9 cellular contexts compared by ENCODE assay signal in the genomic region with DNA sequence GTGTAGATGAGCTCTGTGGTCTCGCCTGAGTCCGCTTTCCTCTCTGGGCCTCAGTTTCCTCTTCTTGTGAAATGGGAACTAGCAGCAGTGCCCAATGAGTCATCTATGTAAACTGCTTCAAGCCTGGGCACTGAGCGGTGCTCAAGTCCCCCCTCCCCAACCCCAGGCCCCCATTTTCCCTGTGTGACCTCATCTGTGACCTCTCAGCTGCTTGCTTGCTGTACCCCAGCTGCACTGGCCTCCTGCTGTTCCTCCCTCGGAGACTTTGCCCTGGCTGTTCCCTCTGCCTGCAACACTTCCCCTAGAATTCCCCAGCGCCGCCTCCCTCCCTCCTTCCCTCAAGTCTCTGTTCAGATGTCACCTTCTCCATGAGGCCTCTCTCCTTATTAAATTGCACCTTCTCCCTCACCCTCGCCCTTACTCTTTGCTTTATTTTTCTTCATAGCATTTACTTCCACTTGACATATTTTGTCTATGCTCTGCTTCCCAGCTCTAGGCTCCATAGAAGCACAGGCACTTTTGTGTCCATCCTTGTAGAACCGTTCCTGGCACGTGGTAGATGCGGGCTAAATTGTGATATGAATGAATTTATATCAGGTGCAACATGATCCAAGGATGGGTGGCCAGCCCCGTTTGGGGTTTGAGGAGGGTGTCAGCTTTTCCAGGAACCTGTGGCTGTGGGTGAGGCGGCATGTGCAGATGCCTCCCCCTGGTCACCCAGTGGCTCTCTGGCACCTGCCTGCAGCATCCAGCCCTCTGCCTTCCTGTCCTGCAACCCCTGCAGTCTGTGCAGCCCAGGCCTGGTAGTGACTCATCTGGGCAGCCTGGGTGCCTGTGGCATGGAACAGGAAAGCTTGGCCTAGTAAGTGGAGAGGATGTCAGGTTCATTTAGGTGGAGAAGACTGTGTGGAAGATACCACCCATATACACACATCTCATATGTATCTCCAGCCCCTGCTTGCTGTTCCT. TPM values are rescaled to one million over a fixed set of nuclear protein-coding genes. Genes with fewer than 3 reads are reported as not detected.
DNase-seq lines count a peak whose midpoint lies in the region; ATAC-seq and TF ChIP-seq lines count a peak whose summit lies in the region.
"Had no signal": no experiment of that assay in that cellular context is flagged by ENCODE, and none has a peak within 500 bp of the region (broad histone marks: within the 10 kb centered on the region; RNA-seq: fewer than 3 reads in every experiment).

No MANE protein-coding gene starts in this region.

- POLR2A ChIA-PET in HEK293T (lab: Yijun Ruan, JAX) = interaction anchor here (0.7 to 1.3 kb wide), 3 partner anchors 26 to 71 kb away, joined by 6 to 8 read pairs (median 7); partner anchors contain the start of genes SIPA1L3 and WDR87

- WGBS in prostate gland = 41% methylated on average over 12 of the region's 12 CpGs

- no peak for TF ChIP-seq POLR2A in prostate gland (IDR thresholded peaks at IDR 0.05)

- H3K27ac ChIP-seq in epithelial cell of prostate = peak overlapping the region; percentile 84
- peak overlapping the region; percentile 61 to 66 for H3K27ac ChIP-seq in prostate gland
- H3K27ac ChIP-seq in caudate nucleus (ENCODE audit: low read depth, low read length) = no peak overlapping the region
- H3K27ac ChIP-seq in WERI-Rb-1 = no peak overlapping the region

- peak overlapping the region; percentile 30 for H3K4me3 ChIP-seq in GM12864 (ENCODE audit: low read depth, low read length)
- peak overlapping the region; percentile 8 to 13 for H3K4me3 ChIP-seq in prostate gland
- H3K4me3 ChIP-seq in WERI-Rb-1 (ENCODE audit: low read depth, low read length) = no peak overlapping the region

- ATAC-seq in GM19023 (IDR thresholded peaks at IDR 0.05; ENCODE audit: unreplicated experiment) = no peak

- intact Hi-C loops in prostate gland (cut with DNase I) = no loop called here

- no peak for DNase-seq in GM12864 (ENCODE audit: low read depth)
- DNase-seq in NCI-H345 treated with DMSO at 0.1 percent for 48 hours (lab: John Stamatoyannopoulos, UW; ENCODE audit: unreplicated experiment) = peak; percentile 60
- DNase-seq in epithelial cell of prostate (ENCODE audit: low read depth, low spot score) = no peak
- DNase-seq in prostate gland (ENCODE audit: low spot score) = no peak
- no peak for DNase-seq in caudate nucleus (lab: John Stamatoyannopoulos, UW)
- DNase-seq in WERI-Rb-1 = no peak
- DNase-seq in HEK293T (ENCODE audit: extremely low spot score) = no peak

- H3K4me1 ChIP-seq in prostate gland (replicated peaks) = peaks cover 7% of the 10 kb centered on the region

- H3K9me3 ChIP-seq in prostate gland (no peaks in the 10 kb centered on the region), WERI-Rb-1 (ENCODE audit: severe bottlenecking) (peaks cover 4% of the 10 kb centered on the region)

- TF ChIP-seq CTCF in GM12864 (IDR thresholded peaks at IDR 0.05; ENCODE audit: low read depth, low read length, missing control alignments) (no peak), prostate gland (IDR thresholded peaks at IDR 0.05) (no peak), WERI-Rb-1 (IDR thresholded peaks at IDR 0.05; ENCODE audit: low read depth, low read length) (no peak)

- H3K36me3 ChIP-seq in prostate gland (no peaks in the 10 kb centered on the region), WERI-Rb-1 (peaks cover 3% of the 10 kb centered on the region; the same call in 1 of the 2 replicates)

- CTCF ChIA-PET in HEK293T (lab: Yijun Ruan, JAX) = interaction anchor here (0.7 to 0.9 kb wide), 2 partner anchors 12 to 424 kb away, joined by 3 to 4 read pairs; no protein-coding TSS in a partner anchor

- H3K27me3 ChIP-seq in prostate gland (replicated peaks; ENCODE audit: insufficient read depth) (no peaks in the 10 kb centered on the region), WERI-Rb-1 (ENCODE audit: insufficient read depth, low read depth, severe bottlenecking) (no peaks in the 10 kb centered on the region)

TF ChIP-seq in HEK293T, 16 proteins besides CTCF, POLR2A, EP300 and RAD21:
- TF ChIP-seq BHLHE40 (IDR thresholded peaks at IDR 0.05; ENCODE audit: borderline replicate concordance) = no peak

RNA-seq across cellular contexts. Expression of gene SIPA1L3, which starts 26.3 kb away (rescaled TPM):
- 10 to 100 TPM; 48.8 to 63.5 TPM for total RNA-seq in prostate gland

RNA-seq across cellular contexts. Expression of gene WDR87, which starts 26.9 kb away (rescaled TPM):
- total RNA-seq in prostate gland = 1 to 10 TPM in 1 of 2 donors, not detected in 1; 2.0 TPM
- total RNA-seq: fibroblast of villous mesenchyme had no signal

Comparison
In these comparisons a context has a peak if more than half of its experiments do, and no peak if none do; other contexts are left out.
1. H3K27ac ChIP-seq: peak in epithelial cell of prostate (single experiment) and prostate gland (2 of 2); none in caudate nucleus (single experiment) and WERI-Rb-1 (single experiment).